Comparison of ENCODE assay signal across 21 cellular contexts in genomic region chr17:1274243-1274608, GRCh38. TPM values are rescaled to one million over a fixed set of nuclear protein-coding genes. Genes with fewer than 3 reads are reported as not detected.
DNase-seq lines count a peak whose midpoint lies in the region; ATAC-seq, FAIRE-seq and TF ChIP-seq lines count a peak whose summit lies in the region.
"Had no signal": no experiment of that assay in that cellular context is flagged by ENCODE, and none has a peak within 500 bp of the region (broad histone marks: within the 10 kb centered on the region; RNA-seq: fewer than 3 reads in every experiment).

No MANE protein-coding gene starts in this region.

- peaks cover 2% of the 10 kb centered on the region; the same call in 1 of the 2 replicates for H3K4me1 ChIP-seq in HepG2 (ENCODE audit: insufficient read depth, low read length)
- H3K4me1 ChIP-seq in right lobe of liver, result no peaks in the 10 kb centered on the region
- H3K4me1 ChIP-seq in neural progenitor cell, result no peaks in the 10 kb centered on the region
- peaks cover 4% of the 10 kb centered on the region for H3K4me1 ChIP-seq in CD8-positive, alpha-beta memory T cell (ENCODE audit: insufficient read depth, low read length)
- H3K4me1 ChIP-seq: Caco-2 had no signal

- 0% methylated on average over 6 of the region's 6 CpGs for WGBS in HepG2 (ENCODE audit: low lambda C conversion rate)
- WGBS in right lobe of liver (ENCODE audit: insufficient coverage, low coverage, low lambda C conversion rate, missing lambda C conversion rate), result 68% methylated on average over 6 of the region's 6 CpGs

- no TSS peak for BruUV-seq in HepG2 (replicated peaks; lab: Mats Ljungman, UMichigan)

- H3K9ac ChIP-seq in HepG2 (ENCODE audit: insufficient read depth, low read depth, low read length) (no peak overlapping the region), SU-DHL-6 (ENCODE audit: low read length) (no peak overlapping the region), neural progenitor cell (no peak overlapping the region)

- CTCF ChIA-PET in HepG2 (lab: Yijun Ruan, JAX; ENCODE audit: low intra/inter-chr PET ratio, low total read pairs), result no interaction called here
- CTCF ChIA-PET in CD8-positive, alpha-beta memory T cell (lab: Charles Lee), result interaction anchor here (3.1 kb wide), 1 partner anchor 58 kb away, joined by 16 read pairs; no protein-coding TSS in a partner anchor

- H3K27ac ChIP-seq in HepG2 (ENCODE audit: extremely low read length, insufficient read depth, low read length) (no peak overlapping the region), right lobe of liver (no peak overlapping the region), SU-DHL-6 (ENCODE audit: low read depth, low read length) (no peak overlapping the region), neural progenitor cell (no peak overlapping the region)
- H3K27ac ChIP-seq in CD8-positive, alpha-beta memory T cell (ENCODE audit: low read depth, low read length), result no peak overlapping the region
- H3K27ac ChIP-seq: 22Rv1, A549 had no signal

- no peak for ATAC-seq in HepG2
- no peak for ATAC-seq in right lobe of liver
- no peak for ATAC-seq in GM18858 (IDR thresholded peaks at IDR 0.05; ENCODE audit: unreplicated experiment)
- ATAC-seq: A549, HCT116 had no signal

- peaks cover 17% of the 10 kb centered on the region for H3K4me1 Mint-ChIP-seq in neural progenitor cell
- peaks cover 5 to 11% (median 10%) of the 10 kb centered on the region in 3 donors for H3K4me1 Mint-ChIP-seq in CD8-positive, alpha-beta memory T cell

- no peak for TF ChIP-seq EP300 in HepG2 (IDR thresholded peaks at IDR 0.05; ENCODE audit: low read depth in 2 of 2, low read length in 2 of 2)
- no peak for TF ChIP-seq EP300 in HepG2 (CRISPR knock-in tag; IDR thresholded peaks at IDR 0.05; ENCODE audit: borderline replicate concordance)

- H3K9me2 ChIP-seq in SU-DHL-6 (replicated peaks; ENCODE audit: insufficient read depth, low read length), result no peaks in the 10 kb centered on the region

- TF ChIP-seq CTCF in HepG2 (CRISPR knock-in tag; IDR thresholded peaks at IDR 0.05), result no peak
- TF ChIP-seq CTCF in right lobe of liver (IDR thresholded peaks at IDR 0.05), result no peak
- no peak for TF ChIP-seq CTCF in SU-DHL-6 (IDR thresholded peaks at IDR 0.05; ENCODE audit: insufficient read depth, low read length, poor library complexity, severe bottlenecking)
- TF ChIP-seq CTCF in neural progenitor cell (IDR thresholded peaks at IDR 0.05), result no peak

- H3K27me3 ChIP-seq in HepG2 (ENCODE audit: control insufficient read depth in 1 of 2, insufficient read depth in 2 of 2, low read length in 2 of 2) (peaks cover 7 to 60% of the 10 kb centered on the region in 2 experiments), right lobe of liver (no peaks in the 10 kb centered on the region), SU-DHL-6 (ENCODE audit: low read length) (no peaks in the 10 kb centered on the region), neural progenitor cell (no peaks in the 10 kb centered on the region)
- peaks cover 10% of the 10 kb centered on the region for H3K27me3 ChIP-seq in CD8-positive, alpha-beta memory T cell (ENCODE audit: insufficient read depth, low read length, poor library complexity, severe bottlenecking)

- intact Hi-C loops in HepG2 (cut with micrococcal nuclease; ENCODE audit: unreplicated experiment) (no loop called here), right lobe of liver (cut with DNase I) (loop anchor here (10.0 kb wide), 3 partner anchors 51 to 241 kb away; partner anchors contain the start of gene INPP5K (in 1 of the 2))

- H3K79me2 ChIP-seq in HepG2 (ENCODE audit: insufficient read depth, low read length) (no peaks in the 10 kb centered on the region), SU-DHL-6 (ENCODE audit: insufficient read depth, low read length) (no peaks in the 10 kb centered on the region), neural progenitor cell (ENCODE audit: low read depth) (no peaks in the 10 kb centered on the region)

- TF ChIP-seq RAD21 in HepG2 (CRISPR knock-in tag; IDR thresholded peaks at IDR 0.05), result no peak

- H4K20me1 ChIP-seq in HepG2 (ENCODE audit: insufficient read depth, low read length) (no peaks in the 10 kb centered on the region), SU-DHL-6 (ENCODE audit: low read depth, low read length) (no peaks in the 10 kb centered on the region), neural progenitor cell (ENCODE audit: low read depth) (no peaks in the 10 kb centered on the region)

- no peak for FAIRE-seq in HepG2 (lab: Jason Lieb, UNC)
- FAIRE-seq: A549, D721Med had no signal

- no peak for TF ChIP-seq POLR2A in HepG2 (IDR thresholded peaks at IDR 0.05; ENCODE audit: insufficient read depth in 1 of 2, low read depth in 2 of 2, low read length in 2 of 2)
- no peak for TF ChIP-seq POLR2A in right lobe of liver (IDR thresholded peaks at IDR 0.05)

- H3F3A ChIP-seq in SU-DHL-6 (ENCODE audit: insufficient read depth), result no peaks in the 10 kb centered on the region; the same call in 1 of the 2 replicates
- H3F3A ChIP-seq in neural progenitor cell (ENCODE audit: low read depth), result peaks cover under 1% of the 10 kb centered on the region

- no peaks in the 10 kb centered on the region for H3K36me3 Mint-ChIP-seq in neural progenitor cell
- no peaks in the 10 kb centered on the region for H3K36me3 Mint-ChIP-seq in CD8-positive, alpha-beta memory T cell
- H3K36me3 Mint-ChIP-seq: CD4-positive, CD25-positive, alpha-beta regulatory T cell had no signal

- no peak overlapping the region for H3K4me2 ChIP-seq in HepG2 (ENCODE audit: low read depth, low read length)
- no peak overlapping the region for H3K4me2 ChIP-seq in SU-DHL-6 (ENCODE audit: low read depth, low read length, poor library complexity, severe bottlenecking)
- H3K4me2 ChIP-seq in neural progenitor cell, result no peak overlapping the region
- H3K4me2 ChIP-seq: A549 had no signal

- H3K36me3 ChIP-seq in HepG2 (replicated peaks in 1 of 2; ENCODE audit: control insufficient read depth in 1 of 2, insufficient read depth in 2 of 2, low read length in 2 of 2) (no peaks in the 10 kb centered on the region), right lobe of liver (no peaks in the 10 kb centered on the region), SU-DHL-6 (ENCODE audit: low read length) (no peaks in the 10 kb centered on the region), neural progenitor cell (no peaks in the 10 kb centered on the region)
- no peaks in the 10 kb centered on the region for H3K36me3 ChIP-seq in CD8-positive, alpha-beta memory T cell (ENCODE audit: insufficient read depth, low read length)

- H3K4me3 Mint-ChIP-seq in neural progenitor cell, result peak overlapping the region; percentile 24
- no peak overlapping the region for H3K4me3 Mint-ChIP-seq in CD8-positive, alpha-beta memory T cell
- H3K4me3 Mint-ChIP-seq: HFFc6 had no signal

- POLR2A ChIA-PET in HepG2 (lab: Yijun Ruan, JAX), result no interaction called here
- POLR2A ChIA-PET in CD8-positive, alpha-beta memory T cell (lab: Charles Lee), result no interaction called here

- peaks cover 2% of the 10 kb centered on the region for H3K9me3 Mint-ChIP-seq in neural progenitor cell
- H3K9me3 Mint-ChIP-seq in CD8-positive, alpha-beta memory T cell, result no peaks in the 10 kb centered on the region
- H3K9me3 Mint-ChIP-seq: HFFc6 had no signal

- no peak overlapping the region for H2AFZ ChIP-seq in HepG2 (ENCODE audit: low read length)
- peak overlapping the region; percentile 56 for H2AFZ ChIP-seq in SU-DHL-6 (ENCODE audit: low read depth, low read length, severe bottlenecking)
- H2AFZ ChIP-seq in neural progenitor cell (replicated peaks), result no peak overlapping the region

- no peak overlapping the region for H3K27ac Mint-ChIP-seq in neural progenitor cell
- H3K27ac Mint-ChIP-seq in CD8-positive, alpha-beta memory T cell, result no peak overlapping the region
- H3K27ac Mint-ChIP-seq: CD4-positive, CD25-positive, alpha-beta regulatory T cell; HFFc6 had no signal

- peaks cover 21% of the 10 kb centered on the region for H3K27me3 Mint-ChIP-seq in neural progenitor cell (ENCODE audit: insufficient read depth, low read depth)
- H3K27me3 Mint-ChIP-seq in CD8-positive, alpha-beta memory T cell, result peaks cover 24% of the 10 kb centered on the region in 2 donors

- DNase-seq in HepG2 (ENCODE audit: low spot score) (no peak), right lobe of liver (no peak), neural progenitor cell (ENCODE audit: low spot score) (no peak), nucleus accumbens (lab: John Stamatoyannopoulos, UW) (no peak)
- DNase-seq in CD8-positive, alpha-beta memory T cell, result no peak
- no peak for DNase-seq in activated naive CD4-positive, alpha-beta T cell treated with anti-CD3 and anti-CD28 coated beads, Interleukin-2, amount 50 U/mL, for 16 hours
- DNase-seq: AML-193; C1 segment of cervical spinal cord; Caco-2; CD4-positive, CD25-positive, alpha-beta regulatory T cell; GDM1; GOT3; H7; HFFc6 had no signal

- in situ Hi-C loops in HepG2 (cut with HindIII; ENCODE audit: extremely low pct_ligation_motif_present, low pct_unique_long_range_greater_than_20kb), result loop anchor here (5.0 to 10.0 kb wide), 2 partner anchors 58 to 241 kb away; partner anchors contain the start of gene INPP5K

- H3K4me3 ChIP-seq in HepG2 (replicated peaks in 1 of 3; ENCODE audit: insufficient read depth in 1 of 3, low read depth in 2 of 3, low read length in 3 of 3), result no peak overlapping the region
- H3K4me3 ChIP-seq in right lobe of liver, result no peak overlapping the region
- no peak overlapping the region for H3K4me3 ChIP-seq in SU-DHL-6 (ENCODE audit: insufficient read depth, low read length, poor library complexity, severe bottlenecking)
- H3K4me3 ChIP-seq in neural progenitor cell, result no peak overlapping the region
- H3K4me3 ChIP-seq in CD8-positive, alpha-beta memory T cell (ENCODE audit: low read length), result no peak overlapping the region
- H3K4me3 ChIP-seq: A549 had no signal

- no peaks in the 10 kb centered on the region for H3K9me3 ChIP-seq in HepG2 (ENCODE audit: low read length)
- no peaks in the 10 kb centered on the region for H3K9me3 ChIP-seq in right lobe of liver
- H3K9me3 ChIP-seq in SU-DHL-6 (ENCODE audit: insufficient read depth, low read length), result no peaks in the 10 kb centered on the region
- H3K9me3 ChIP-seq in neural progenitor cell (ENCODE audit: low read depth), result no peaks in the 10 kb centered on the region
- H3K9me3 ChIP-seq in CD8-positive, alpha-beta memory T cell (ENCODE audit: low read length), result no peaks in the 10 kb centered on the region
- H3K9me3 ChIP-seq: A549, Caco-2 had no signal

RNA-seq across cellular contexts. Expression of gene BHLHA9, which starts 4.0 kb away (rescaled TPM):
- not detected in 2 replicates for total RNA-seq in HepG2 (2016; rRNA removed; fragmentation: Illumina TruSeq; extraction: Trizol)
- not detected in 2 replicates for total RNA-seq in HepG2 (2016; cell fraction: cytosol; rRNA removed; fragmentation: Illumina TruSeq; extraction: Trizol; ENCODE audit: low read depth)
- total RNA-seq in HepG2 (2016; cell fraction: insoluble cytoplasmic fraction; rRNA removed; fragmentation: Illumina TruSeq; extraction: Trizol), result not detected in 2 replicates
- total RNA-seq in HepG2 (2016; cell fraction: membrane; rRNA removed; fragmentation: Illumina TruSeq; extraction: Trizol), result not detected in 2 replicates
- not detected in 2 replicates for total RNA-seq in HepG2 (2016; cell fraction: nucleus; rRNA removed; fragmentation: Illumina TruSeq; extraction: Trizol)
- polyA plus RNA-seq in HepG2 (2011; rRNA removed), result not detected in 2 replicates
- polyA plus RNA-seq in HepG2 (2011; cell fraction: cytosol; rRNA removed), result not detected in 2 replicates
- polyA plus RNA-seq in HepG2 (2011; cell fraction: nucleus; rRNA removed), result not detected in 2 replicates
- not detected in 2 replicates for polyA plus RNA-seq in HepG2 (2012)
- polyA plus RNA-seq in HepG2 (2016; cell fraction: cytosol; fragmentation: Illumina TruSeq; extraction: Trizol; ENCODE audit: low read depth), result not detected in 2 replicates
- polyA plus RNA-seq in HepG2 (2016; cell fraction: insoluble cytoplasmic fraction; fragmentation: Illumina TruSeq; extraction: Trizol; ENCODE audit: low read depth), result not detected in 2 replicates
- not detected in 2 replicates for polyA plus RNA-seq in HepG2 (2016; cell fraction: membrane; fragmentation: Illumina TruSeq; extraction: Trizol; ENCODE audit: low read depth)
- polyA plus RNA-seq in HepG2 (2016; cell fraction: nucleus; fragmentation: Illumina TruSeq; extraction: Trizol; ENCODE audit: insufficient read depth, low read depth), result not detected in 2 replicates
- not detected in 2 replicates for polyA minus RNA-seq in HepG2 (2011; rRNA and poly(A)+ RNA removed; ENCODE audit: low replicate concordance)
- polyA minus RNA-seq in HepG2 (2011; cell fraction: cytosol; rRNA and poly(A)+ RNA removed), result not detected in 2 replicates
- not detected in 2 replicates for polyA minus RNA-seq in HepG2 (2011; cell fraction: nucleus; rRNA and poly(A)+ RNA removed)
- total RNA-seq in right lobe of liver, result not detected
- total RNA-seq in neural progenitor cell (ENCODE audit: low replicate concordance), result not detected in 2 replicates
- total RNA-seq in CD8-positive, alpha-beta memory T cell, result not detected
- polyA plus RNA-seq in CD8-positive, alpha-beta memory T cell, result not detected
- total RNA-seq: Caco-2; CD4-positive, CD25-positive, alpha-beta regulatory T cell; Daoy; H7; HFFc6 had no signal
- polyA plus RNA-seq: A549; CD4-positive, CD25-positive, alpha-beta regulatory T cell had no signal

RNA-seq across cellular contexts. Expression of gene TRARG1, which starts 5.2 kb away (rescaled TPM):
- not detected in 2 replicates for total RNA-seq in HepG2 (2016; rRNA removed; fragmentation: Illumina TruSeq; extraction: Trizol)
- total RNA-seq in HepG2 (2016; cell fraction: cytosol; rRNA removed; fragmentation: Illumina TruSeq; extraction: Trizol; ENCODE audit: low read depth), result not detected in 2 replicates
- total RNA-seq in HepG2 (2016; cell fraction: insoluble cytoplasmic fraction; rRNA removed; fragmentation: Illumina TruSeq; extraction: Trizol), result not detected in 2 replicates
- total RNA-seq in HepG2 (2016; cell fraction: membrane; rRNA removed; fragmentation: Illumina TruSeq; extraction: Trizol), result not detected in 2 replicates
- not detected in 2 replicates for total RNA-seq in HepG2 (2016; cell fraction: nucleus; rRNA removed; fragmentation: Illumina TruSeq; extraction: Trizol)
- not detected in 2 replicates for polyA plus RNA-seq in HepG2 (2011; rRNA removed)
- not detected in 2 replicates for polyA plus RNA-seq in HepG2 (2011; cell fraction: cytosol; rRNA removed)
- not detected in 2 replicates for polyA plus RNA-seq in HepG2 (2011; cell fraction: nucleus; rRNA removed)
- not detected in 2 replicates for polyA plus RNA-seq in HepG2 (2012)
- polyA plus RNA-seq in HepG2 (2016; cell fraction: cytosol; fragmentation: Illumina TruSeq; extraction: Trizol; ENCODE audit: low read depth), result not detected in 2 replicates
- polyA plus RNA-seq in HepG2 (2016; cell fraction: insoluble cytoplasmic fraction; fragmentation: Illumina TruSeq; extraction: Trizol; ENCODE audit: low read depth), result not detected in 2 replicates
- polyA plus RNA-seq in HepG2 (2016; cell fraction: membrane; fragmentation: Illumina TruSeq; extraction: Trizol; ENCODE audit: low read depth), result not detected in 2 replicates
- not detected in 2 replicates for polyA plus RNA-seq in HepG2 (2016; cell fraction: nucleus; fragmentation: Illumina TruSeq; extraction: Trizol; ENCODE audit: insufficient read depth, low read depth)
- polyA minus RNA-seq in HepG2 (2011; rRNA and poly(A)+ RNA removed; ENCODE audit: low replicate concordance), result not detected in 2 replicates
- not detected in 2 replicates for polyA minus RNA-seq in HepG2 (2011; cell fraction: cytosol; rRNA and poly(A)+ RNA removed)
- polyA minus RNA-seq in HepG2 (2011; cell fraction: nucleus; rRNA and poly(A)+ RNA removed), result not detected in 2 replicates
- total RNA-seq in right lobe of liver, result not detected
- 0.06 TPM in 1 of 2 replicates, not detected in the other for total RNA-seq in neural progenitor cell (ENCODE audit: low replicate concordance)
- total RNA-seq in CD8-positive, alpha-beta memory T cell, result not detected
- polyA plus RNA-seq in CD8-positive, alpha-beta memory T cell, result not detected
- total RNA-seq: Caco-2, Daoy, H7, HFFc6 had no signal
- polyA plus RNA-seq: A549 had no signal
